In the genomic region with DNA sequence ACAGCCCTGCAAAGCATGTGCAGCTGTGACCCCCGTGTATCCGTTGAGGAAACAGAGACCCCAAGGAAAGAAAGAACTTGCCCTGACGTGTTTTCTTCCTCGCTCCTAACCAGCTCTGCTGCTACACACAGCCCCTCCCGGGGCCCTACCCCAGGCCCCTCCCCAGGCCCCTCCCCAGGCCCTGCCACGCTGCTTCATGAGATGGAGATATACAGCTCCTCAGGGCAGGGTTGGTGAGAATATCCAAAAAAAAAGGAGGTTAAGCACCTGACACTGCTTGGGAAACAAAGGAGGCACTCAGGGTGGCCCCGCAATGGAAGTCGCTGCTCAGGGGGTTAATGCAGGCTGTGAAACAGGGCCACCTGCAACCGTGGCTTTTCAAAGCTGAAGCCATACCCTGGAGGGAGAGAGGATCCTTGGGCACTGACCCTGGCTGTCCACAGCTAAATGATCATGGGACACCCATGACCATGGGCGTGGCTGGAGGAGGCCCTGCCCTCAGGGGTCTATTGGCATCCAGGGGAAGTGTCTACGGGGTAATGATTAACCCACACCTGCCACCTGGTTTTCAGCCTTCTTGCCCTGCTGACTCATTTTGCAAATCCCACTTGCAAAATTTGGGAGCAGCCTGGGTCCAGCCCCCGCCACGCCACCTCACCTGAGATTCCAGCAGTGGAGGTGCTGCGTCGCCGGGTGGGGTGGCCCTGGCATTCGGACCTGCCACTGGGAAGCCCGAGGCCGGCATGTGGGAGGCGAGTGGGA, we compare ENCODE assay signal across 15 cellular contexts.
DNase-seq lines count a peak whose midpoint lies in the region; ATAC-seq, FAIRE-seq and TF ChIP-seq lines count a peak whose summit lies in the region.
"Had no signal": no experiment of that assay in that cellular context is flagged by ENCODE, and none has a peak within 500 bp of the region (broad histone marks: within the 10 kb centered on the region; RNA-seq: fewer than 3 reads in every experiment).

No MANE protein-coding gene starts in this region.

- H3K27ac Mint-ChIP-seq in activated T-helper 2 cell treated with anti-CD3 and anti-CD28 coated beads, Interferon-gamma antibody, Interleukin-2, Interleukin-4, amounts not matched to agents 10 μg/mL and 5 μg/mL and 100 μg/mL, durations not matched to agents 14 hours and 24 hours and 36 hours = no peak overlapping the region
- no peak overlapping the region for H3K27ac Mint-ChIP-seq in CD4-positive, alpha-beta T cell
- H3K27ac Mint-ChIP-seq: T-cell had no signal

- H2AK5ac ChIP-seq in H1 (ENCODE audit: low read depth, low read length) = no peak overlapping the region

- H3K18ac ChIP-seq in H1 (ENCODE audit: extremely low read depth, low read length) = peak overlapping the region; percentile 65; the same call in 1 of the 2 replicates

- H4K91ac ChIP-seq in H1 (replicated peaks; ENCODE audit: insufficient read length, low read length) = peak overlapping the region; percentile 87

- H3K4me3 Mint-ChIP-seq in activated T-helper 2 cell treated with anti-CD3 and anti-CD28 coated beads, Interferon-gamma antibody, Interleukin-2, Interleukin-4, amounts not matched to agents 10 μg/mL and 5 μg/mL and 100 μg/mL, durations not matched to agents 14 hours and 24 hours and 36 hours (ENCODE audit: low read depth) = no peak overlapping the region
- no peak overlapping the region for H3K4me3 Mint-ChIP-seq in CD4-positive, alpha-beta T cell
- H3K4me3 Mint-ChIP-seq: T-cell had no signal

- H2BK15ac ChIP-seq in H1 (ENCODE audit: low read length) = 0 out of 2 replicates have a peak overlapping the region, but pooled peaks have one; percentile 29

- H3K36me3 ChIP-seq in right lobe of liver (no peaks in the 10 kb centered on the region), HepG2 (replicated peaks in 1 of 2; ENCODE audit: control insufficient read depth in 1 of 2, insufficient read depth in 2 of 2, low read length in 2 of 2) (no peaks in the 10 kb centered on the region), H1 (ENCODE audit: control insufficient read depth in 2 of 4, insufficient read depth in 4 of 4, low read length in 3 of 4) (no peaks in the 10 kb centered on the region), mucosa of descending colon (ENCODE audit: low read depth) (no peaks in the 10 kb centered on the region)

- intact Hi-C loops in right lobe of liver (cut with DNase I) (no loop called here), HepG2 (cut with micrococcal nuclease; ENCODE audit: unreplicated experiment) (no loop called here), mucosa of descending colon (cut with DNase I, micrococcal nuclease) (no loop called here)
- intact Hi-C loops in activated T-helper 2 cell treated with anti-CD3 and anti-CD28 coated beads, Interferon-gamma antibody, Interleukin-2, Interleukin-4, amounts not matched to agents 10 μg/mL and 5 μg/mL and 100 μg/mL, durations not matched to agents 14 hours and 24 hours and 36 hours (cut with micrococcal nuclease) = no loop called here
- intact Hi-C loops in CD4-positive, alpha-beta T cell (cut with DNase I, micrococcal nuclease) = no loop called here

- H3K27ac ChIP-seq in right lobe of liver (peak overlapping the region in 1 of 3 donors; percentile 55), HepG2 (ENCODE audit: extremely low read length, insufficient read depth, low read length) (no peak overlapping the region), H1 (ENCODE audit: low read depth, low read length) (peak overlapping the region; percentile 28; the same call in 1 of the 2 replicates)
- no peak overlapping the region for H3K27ac ChIP-seq in CD4-positive, alpha-beta T cell (ENCODE audit: low read depth, low read length)
- H3K27ac ChIP-seq: 22Rv1 had no signal

- peak overlapping the region; percentile 44 for H3K4ac ChIP-seq in H1 (replicated peaks; ENCODE audit: insufficient read length, low read depth, low read length)

- H2BK120ac ChIP-seq in H1 (replicated peaks; ENCODE audit: low read depth, low read length) = peak overlapping the region; percentile 85

- H3K27me3 ChIP-seq in right lobe of liver (no peaks in the 10 kb centered on the region), HepG2 (ENCODE audit: control insufficient read depth in 1 of 2, insufficient read depth in 2 of 2, low read length in 2 of 2) (peaks cover 11 to 65% of the 10 kb centered on the region in 2 experiments; a peak in 4 of 5 replicates), H1 (replicated peaks in 1 of 4; ENCODE audit: control insufficient read depth in 3 of 4, extremely low read depth in 1 of 4, insufficient read depth in 3 of 4, low read length in 3 of 4) (peaks cover 0 to 3% (median 0%) of the 10 kb centered on the region in 4 experiments; a peak in 1 of 7 replicates)
- no peaks in the 10 kb centered on the region for H3K27me3 ChIP-seq in CD4-positive, alpha-beta T cell (ENCODE audit: control insufficient read depth, insufficient read depth, low read length)

- H3K4me2 ChIP-seq in HepG2 (ENCODE audit: low read depth, low read length) (no peak overlapping the region), H1 (ENCODE audit: insufficient read depth in 1 of 2, low read depth in 2 of 2, low read length in 2 of 2) (no peak overlapping the region; a peak in 1 of 4 replicates)

- H3K4me3 ChIP-seq in right lobe of liver (peak overlapping the region in 2 of 3 donors; percentile 27 to 65), HepG2 (replicated peaks in 1 of 3; ENCODE audit: insufficient read depth in 1 of 3, low read depth in 2 of 3, low read length in 3 of 3) (no peak overlapping the region), H1 (ENCODE audit: extremely low read depth in 1 of 4, insufficient read depth in 2 of 4, low read depth in 3 of 4, low read length in 4 of 4) (no peak overlapping the region), mucosa of descending colon (no peak overlapping the region)

- H3K79me2 ChIP-seq in HepG2 (ENCODE audit: insufficient read depth, low read length) (no peaks in the 10 kb centered on the region), H1 (ENCODE audit: control insufficient read depth in 1 of 2, insufficient read depth in 2 of 2, low read length in 2 of 2) (no peaks in the 10 kb centered on the region)

- H3K4me1 ChIP-seq in right lobe of liver (peaks cover 0 to 23% (median 14%) of the 10 kb centered on the region in 4 donors), HepG2 (ENCODE audit: insufficient read depth, low read length) (peaks cover 27% of the 10 kb centered on the region), H1 (replicated peaks in 1 of 4; ENCODE audit: control insufficient read depth in 3 of 4, insufficient read depth in 4 of 4, low read length in 3 of 4) (peaks cover 0 to 26% (median 16%) of the 10 kb centered on the region in 4 experiments; a peak in 6 of 7 replicates), mucosa of descending colon (ENCODE audit: low read depth) (no peaks in the 10 kb centered on the region)

- no TSS peak for BruUV-seq in HepG2 (replicated peaks; lab: Mats Ljungman, UMichigan)

- no peaks in the 10 kb centered on the region for H3K27me3 Mint-ChIP-seq in activated T-helper 2 cell treated with anti-CD3 and anti-CD28 coated beads, Interferon-gamma antibody, Interleukin-2, Interleukin-4, amounts not matched to agents 10 μg/mL and 5 μg/mL and 100 μg/mL, durations not matched to agents 14 hours and 24 hours and 36 hours (ENCODE audit: low read depth)
- peaks cover 11% of the 10 kb centered on the region for H3K27me3 Mint-ChIP-seq in CD4-positive, alpha-beta T cell

- H3K23ac ChIP-seq in H1 (ENCODE audit: insufficient read length) = no peak overlapping the region

- ATAC-seq in right lobe of liver = peak in 1 of 4 donors; percentile 20
- ATAC-seq in HepG2 = no peak
- ATAC-seq in mucosa of descending colon = peak; percentile 72
- ATAC-seq in CD4-positive, alpha-beta T cell (ENCODE audit: poor library complexity) = no peak
- ATAC-seq: T-cell had no signal

- H3K9me3 Mint-ChIP-seq in activated T-helper 2 cell treated with anti-CD3 and anti-CD28 coated beads, Interferon-gamma antibody, Interleukin-2, Interleukin-4, amounts not matched to agents 10 μg/mL and 5 μg/mL and 100 μg/mL, durations not matched to agents 14 hours and 24 hours and 36 hours = no peaks in the 10 kb centered on the region
- H3K9me3 Mint-ChIP-seq in CD4-positive, alpha-beta T cell = no peaks in the 10 kb centered on the region
- H3K9me3 Mint-ChIP-seq: T-cell had no signal

- H3K9ac ChIP-seq in HepG2 (ENCODE audit: insufficient read depth, low read depth, low read length) (no peak overlapping the region), H1 (replicated peaks in 1 of 4; ENCODE audit: extremely low read depth in 1 of 4, low read depth in 3 of 4, low read length in 3 of 4) (0 out of 7 replicates have a peak overlapping the region, but pooled peaks of 2 of the 4 experiments have one; percentile 8 to 27)

- H4K5ac ChIP-seq in H1 (ENCODE audit: insufficient read length, low read depth, low read length) = no peak overlapping the region

- peak in 2 of 3 donors; percentile 72 for DNase-seq in right lobe of liver
- no peak for DNase-seq in HepG2 (ENCODE audit: low spot score)
- no peak for DNase-seq in H1 (ENCODE audit: low read depth in 1 of 2, low spot score in 2 of 2)
- peak in 2 of 3 donors; percentile 33 to 43 for DNase-seq in mucosa of descending colon
- DNase-seq in GM10248 (ENCODE audit: extremely low spot score) = no peak
- DNase-seq in activated CD8-positive, alpha-beta memory T cell treated with anti-CD3 and anti-CD28 coated beads, Interleukin-2, amount 50 U/mL, for 4 hours = no peak
- DNase-seq in activated T-helper 2 cell treated with anti-CD3 and anti-CD28 coated beads, Interferon-gamma antibody, Interleukin-2, Interleukin-4, amounts not matched to agents 10 μg/mL and 5 μg/mL and 100 μg/mL, durations not matched to agents 14 hours and 24 hours and 36 hours (ENCODE audit: low spot score) = no peak
- DNase-seq in CD4-positive, alpha-beta T cell = no peak
- DNase-seq: DMS79 treated with DMSO at 0.1 percent for 48 hours, GDM1, NCI-H1436, NCI-H2081 treated with DMSO at 0.1 percent for 48 hours, NCI-H226, T-cell had no signal

- TF ChIP-seq EP300 in HepG2 (IDR thresholded peaks at IDR 0.05; ENCODE audit: low read depth in 2 of 2, low read length in 2 of 2) (no peak), HepG2 (CRISPR knock-in tag; IDR thresholded peaks at IDR 0.05; ENCODE audit: borderline replicate concordance) (no peak), H1 (IDR thresholded peaks at IDR 0.05; ENCODE audit: borderline replicate concordance in 1 of 2, low read depth in 2 of 2, low read length in 2 of 2) (no peak)

- POLR2A ChIA-PET in HepG2 (lab: Yijun Ruan, JAX) (no interaction called here), H1 (lab: Charles Lee; ENCODE audit: partially characterized antibody) (interaction anchor here (0.9 to 1.4 kb wide), 2 partner anchors 10 to 11 kb away, joined by 3 to 4 read pairs; no protein-coding TSS in a partner anchor), GM10248 (lab: Yijun Ruan, JAX) (no interaction called here)
- POLR2A ChIA-PET in CD4-positive, alpha-beta T cell (lab: Charles Lee) = no interaction called here

- WGBS in right lobe of liver (ENCODE audit: insufficient coverage, low coverage, low lambda C conversion rate, missing lambda C conversion rate) = 77% methylated on average over 6 of the region's 20 CpGs
- 42% methylated on average over 19 of the region's 20 CpGs for WGBS in HepG2 (ENCODE audit: low lambda C conversion rate)
- 75% methylated on average over 19 of the region's 20 CpGs; no CpG with 5 or more reads in 1 of the 2 experiments for WGBS in H1 (ENCODE audit: extremely low coverage in 1 of 2, insufficient coverage in 1 of 2, insufficient read length in 1 of 2, insufficient replicate concordance in 2 of 2, low coverage in 1 of 2, low lambda C conversion rate in 2 of 2, missing lambda C conversion rate in 1 of 2), 2 experiments

- H4K8ac ChIP-seq in H1 (ENCODE audit: extremely low read depth, insufficient read depth, low read length) = peak overlapping the region; percentile 86

- peak overlapping the region; percentile 11; the same call in 1 of the 2 replicates for H2BK20ac ChIP-seq in H1 (ENCODE audit: low read length)

- peak overlapping the region; percentile 90 for H2BK12ac ChIP-seq in H1 (ENCODE audit: low read depth, low read length)

- no peak overlapping the region for H3K14ac ChIP-seq in H1 (ENCODE audit: insufficient read length)

- H3K4me1 Mint-ChIP-seq in activated T-helper 2 cell treated with anti-CD3 and anti-CD28 coated beads, Interferon-gamma antibody, Interleukin-2, Interleukin-4, amounts not matched to agents 10 μg/mL and 5 μg/mL and 100 μg/mL, durations not matched to agents 14 hours and 24 hours and 36 hours (ENCODE audit: low read depth) = peaks cover 6% of the 10 kb centered on the region
- H3K4me1 Mint-ChIP-seq in CD4-positive, alpha-beta T cell (ENCODE audit: low read depth) = peaks cover 8% of the 10 kb centered on the region

- FAIRE-seq in HepG2 (lab: Jason Lieb, UNC) (no peak), H1 (lab: Jason Lieb, UNC) (no peak)

- TF ChIP-seq RAD21 in HepG2 (CRISPR knock-in tag; IDR thresholded peaks at IDR 0.05) (no peak), H1 (IDR thresholded peaks at IDR 0.05 in 1 of 2, conservative IDR thresholded peaks at IDR 0.05 in 1 of 2; ENCODE audit: low read depth in 2 of 2, low read length in 2 of 2) (no peak)

- TF ChIP-seq CTCF in right lobe of liver (IDR thresholded peaks at IDR 0.05) (no peak), HepG2 (CRISPR knock-in tag; IDR thresholded peaks at IDR 0.05) (no peak), H1 (IDR thresholded peaks at IDR 0.05; ENCODE audit: control extremely low read depth in 1 of 3, insufficient read depth in 1 of 3, low read depth in 1 of 3, low read length in 3 of 3) (no peak), mucosa of descending colon (IDR thresholded peaks at IDR 0.05) (no peak), GM10248 (IDR thresholded peaks at IDR 0.05; ENCODE audit: control extremely low read depth, extremely low read depth, low read depth, missing control alignments) (no peak)
- TF ChIP-seq CTCF in CD4-positive, alpha-beta T cell (IDR thresholded peaks at IDR 0.05) = no peak

- CTCF ChIA-PET in HepG2 (lab: Yijun Ruan, JAX; ENCODE audit: low intra/inter-chr PET ratio, low total read pairs) = no interaction called here
- CTCF ChIA-PET in H1 (lab: Charles Lee; ENCODE audit: partially characterized antibody) = interaction anchor here (0.5 to 1.7 kb wide), 6 partner anchors 9 to 212 kb away, joined by 3 to 5 read pairs (median 4); no protein-coding TSS in a partner anchor
- CTCF ChIA-PET in GM10248 (lab: Yijun Ruan, JAX) = interaction anchor here (0.9 kb wide), 1 partner anchor 14 kb away, joined by 3 read pairs; no protein-coding TSS in a partner anchor
- CTCF ChIA-PET in CD4-positive, alpha-beta T cell (lab: Charles Lee) = no interaction called here

- no peak for TF ChIP-seq POLR2A in right lobe of liver (IDR thresholded peaks at IDR 0.05)
- no peak for TF ChIP-seq POLR2A in HepG2 (IDR thresholded peaks at IDR 0.05; ENCODE audit: insufficient read depth in 1 of 2, low read depth in 2 of 2, low read length in 2 of 2)
- no peak for TF ChIP-seq POLR2A in H1 (IDR thresholded peaks at IDR 0.05; ENCODE audit: control extremely low read depth in 1 of 2, low read depth in 2 of 2, low read length in 2 of 2)

- no peaks in the 10 kb centered on the region for H3K23me2 ChIP-seq in H1 (ENCODE audit: low read depth, low read length)

- in situ Hi-C loops in HepG2 (cut with HindIII; ENCODE audit: extremely low pct_ligation_motif_present, low pct_unique_long_range_greater_than_20kb) = no loop called here

- no peak overlapping the region for H3K56ac ChIP-seq in H1 (replicated peaks; ENCODE audit: insufficient read length, low read depth, low read length)

- H2AFZ ChIP-seq in HepG2 (ENCODE audit: low read length) = no peak overlapping the region
- H2AFZ ChIP-seq in H1 (ENCODE audit: low read length) = no peak overlapping the region

- H3K36me3 Mint-ChIP-seq in activated T-helper 2 cell treated with anti-CD3 and anti-CD28 coated beads, Interferon-gamma antibody, Interleukin-2, Interleukin-4, amounts not matched to agents 10 μg/mL and 5 μg/mL and 100 μg/mL, durations not matched to agents 14 hours and 24 hours and 36 hours (ENCODE audit: low read depth) = no peaks in the 10 kb centered on the region
- no peaks in the 10 kb centered on the region for H3K36me3 Mint-ChIP-seq in CD4-positive, alpha-beta T cell (ENCODE audit: low read depth)
- H3K36me3 Mint-ChIP-seq: T-cell had no signal

- peaks cover 7% of the 10 kb centered on the region; the same call in 1 of the 2 replicates for H4K20me1 ChIP-seq in HepG2 (ENCODE audit: insufficient read depth, low read length)
- H4K20me1 ChIP-seq in H1 (replicated peaks in 1 of 2; ENCODE audit: control insufficient read depth in 1 of 2, insufficient read depth in 2 of 2, low read length in 2 of 2) = no peaks in the 10 kb centered on the region

- H2BK5ac ChIP-seq in H1 (ENCODE audit: low read depth, low read length) = peak overlapping the region; percentile 76; the same call in 1 of the 2 replicates

- no peaks in the 10 kb centered on the region for H3K79me1 ChIP-seq in H1 (ENCODE audit: low read depth, low read length)

- no peaks in the 10 kb centered on the region for H3K9me3 ChIP-seq in right lobe of liver
- no peaks in the 10 kb centered on the region for H3K9me3 ChIP-seq in HepG2 (ENCODE audit: low read length)
- H3K9me3 ChIP-seq in H1 (ENCODE audit: insufficient read depth in 2 of 2, low read depth in 1 of 2, low read length in 1 of 2) = no peaks in the 10 kb centered on the region
- H3K9me3 ChIP-seq in mucosa of descending colon = no peaks in the 10 kb centered on the region
- peaks cover 5% of the 10 kb centered on the region for H3K9me3 ChIP-seq in CD4-positive, alpha-beta T cell (ENCODE audit: control insufficient read depth, low read length)

Comparison
In these comparisons a context has a peak if more than half of its experiments do, and no peak if none do; other contexts are left out.
1. DNase-seq: peak in right lobe of liver (2 of 3) and mucosa of descending colon (2 of 3); none in HepG2 (single experiment), H1 (0 of 2), GM10248 (single experiment), activated CD8-positive, alpha-beta memory T cell treated with anti-CD3 and anti-CD28 coated beads, Interleukin-2, amount 50 U/mL, for 4 hours (single experiment), activated T-helper 2 cell treated with anti-CD3 and anti-CD28 coated beads, Interferon-gamma antibody, Interleukin-2, Interleukin-4, amounts not matched to agents 10 μg/mL and 5 μg/mL and 100 μg/mL, durations not matched to agents 14 hours and 24 hours and 36 hours (single experiment) and CD4-positive, alpha-beta T cell (0 of 10).
2. H3K4me3 ChIP-seq: peak in right lobe of liver (2 of 3); none in HepG2 (0 of 3), H1 (0 of 4) and mucosa of descending colon (single experiment).
3. CTCF ChIA-PET loops: an anchor here in H1 (0.5 to 1.7 kb wide) and GM10248 (0.9 kb wide); none called in HepG2 and CD4-positive, alpha-beta T cell.